34 cellular contexts compared by ENCODE assay signal in genomic region chr9:80117031-80117430, GRCh38.
"Had no signal": no experiment of that assay in that cellular context is flagged by ENCODE, and none has a peak within 500 bp of the region (broad histone marks: within the 10 kb centered on the region; RNA-seq: fewer than 3 reads in every experiment).

No MANE protein-coding gene starts in this region.

- ATAC-seq: activated CD8-positive, alpha-beta T cell treated with anti-CD3 and anti-CD28 coated beads for 36 hours; activated naive CD4-positive, alpha-beta T cell treated with anti-CD3 and anti-CD28 coated beads, Interleukin-2, amount 50 U/mL, for 72 hours; activated T-cell treated with anti-CD3 and anti-CD28 coated beads, Interleukin-2, amount 50 U/mL, for 4 hours; activated T-cell treated with anti-CD3 and anti-CD28 coated beads, Interleukin-2, amount 50 U/mL, for 72 hours; activated T-helper 17 cell treated with anti-CD3 and anti-CD28 coated beads, Interleukin-2, amount 50 U/mL, for 72 hours; body of pancreas had no signal

- H3K36me3 ChIP-seq: adrenal gland, brain microvascular endothelial cell, breast epithelium had no signal

- H3K27me3 ChIP-seq: adrenal gland, body of pancreas, brain microvascular endothelial cell, breast epithelium had no signal

- H3K36me3 Mint-ChIP-seq: activated CD4-positive, alpha-beta memory T cell treated with anti-CD3 and anti-CD28 coated beads for 36 hours; activated naive CD8-positive, alpha-beta T cell treated with anti-CD3 and anti-CD28 coated beads for 36 hours had no signal

- H3K4me1 Mint-ChIP-seq: activated CD4-positive, alpha-beta T cell treated with anti-CD3 and anti-CD28 coated beads, Interleukin-2, amount 10 ng/mL, durations not matched to agents 24 days and 14 days; activated naive CD8-positive, alpha-beta T cell treated with anti-CD3 and anti-CD28 coated beads for 36 hours; activated T-helper 17 cell treated with anti-CD3 and anti-CD28 coated beads, Interleukin-2, amount 50 U/mL, for 72 hours had no signal

- H3K4me1 ChIP-seq: adrenal gland, body of pancreas, breast epithelium had no signal

- DNase-seq: activated B cell treated with CpG ODN at 0.5 μM for 24 hours; activated CD4-positive, alpha-beta memory T cell treated with anti-CD3 and anti-CD28 coated beads for 36 hours; activated CD4-positive, alpha-beta T cell treated with anti-CD3 and anti-CD28 coated beads for 4 hours; activated CD4-positive, alpha-beta T cell treated with anti-CD3 and anti-CD28 coated beads, Interleukin-2, amount 10 ng/mL, durations not matched to agents 24 days and 14 days; activated CD4-positive, alpha-beta T cell treated with anti-CD3 and anti-CD28 coated beads, Interleukin-2, amount 50 U/mL, for 1 hour; activated CD4-positive, alpha-beta T cell treated with anti-CD3 and anti-CD28 coated beads, Interleukin-2, amount 50 U/mL, for 4 hours; activated CD4-positive, CD25-positive, alpha-beta regulatory T cell treated with anti-CD3 and anti-CD28 coated beads, Interleukin-2, amount 50 U/mL, for 72 hours; activated CD8-positive, alpha-beta memory T cell treated with anti-CD3 and anti-CD28 coated beads, Interleukin-2, amount 50 U/mL, for 4 hours; activated CD8-positive, alpha-beta T cell treated with anti-CD3 and anti-CD28 coated beads for 36 hours; activated effector memory CD4-positive, alpha-beta T cell treated with anti-CD3 and anti-CD28 coated beads, Interleukin-2, amount 50 U/mL, for 16 hours; activated gamma-delta T cell treated with Interleukin-2 at 50 U/mL for 16 hours; activated naive CD4-positive, alpha-beta T cell; activated naive CD4-positive, alpha-beta T cell treated with anti-CD3 and anti-CD28 coated beads for 36 hours; activated naive CD4-positive, alpha-beta T cell treated with anti-CD3 and anti-CD28 coated beads, Interleukin-2, amount 50 U/mL, for 16 hours; activated naive CD8-positive, alpha-beta T cell treated with anti-CD3 and anti-CD28 coated beads for 36 hours; activated T-cell treated with anti-CD3 and anti-CD28 coated beads for 4 hours; activated T-cell treated with anti-CD3 and anti-CD28 coated beads, Interleukin-2, amount 50 U/mL, for 1 hour; activated T-cell treated with anti-CD3 and anti-CD28 coated beads, Interleukin-2, amount 50 U/mL, for 4 hours; activated T-cell treated with anti-CD3 and anti-CD28 coated beads, Interleukin-2, amount 50 U/mL, for 72 hours; adrenal gland; amniotic stem cell; aorta; body of pancreas; brain microvascular endothelial cell; central memory CD4-positive, alpha-beta T cell; T-helper 1 cell; T-helper 9 cell had no signal

- H3K9me3 Mint-ChIP-seq: activated CD4-positive, alpha-beta memory T cell treated with anti-CD3 and anti-CD28 coated beads for 36 hours had no signal

- H3K4me3 ChIP-seq: adrenal gland, body of pancreas, breast epithelium had no signal

- H3K27me3 Mint-ChIP-seq: activated B cell treated with CpG ODN at 0.5 μM for 24 hours; activated CD4-positive, alpha-beta T cell treated with anti-CD3 and anti-CD28 coated beads, Interleukin-2, amount 10 ng/mL, durations not matched to agents 24 days and 14 days had no signal

- H3K4me3 Mint-ChIP-seq: activated B cell treated with CpG ODN at 0.5 μM for 24 hours; activated CD4-positive, alpha-beta memory T cell treated with anti-CD3 and anti-CD28 coated beads for 36 hours; activated CD4-positive, alpha-beta T cell treated with anti-CD3 and anti-CD28 coated beads, Interleukin-2, amount 10 ng/mL, durations not matched to agents 24 days and 14 days; activated CD8-positive, alpha-beta T cell treated with anti-CD3 and anti-CD28 coated beads for 36 hours; activated naive CD4-positive, alpha-beta T cell treated with anti-CD3 and anti-CD28 coated beads for 36 hours; activated naive CD8-positive, alpha-beta T cell treated with anti-CD3 and anti-CD28 coated beads for 36 hours; activated T-cell treated with anti-CD3 and anti-CD28 coated beads, Interleukin-2, amount 50 U/mL, for 4 hours; activated T-cell treated with anti-CD3 and anti-CD28 coated beads, Interleukin-2, amount 50 U/mL, for 72 hours; activated T-helper 1 cell treated with anti-CD3 and anti-CD28 coated beads, Interleukin-12 subunit alpha, Interleukin-12 subunit beta, Interleukin-2, Interleukin-4 antibody, amounts not matched to agents 30 ng/mL and 10 ng/mL and 1 ng/mL, durations not matched to agents 14 hours and 24 hours and 36 hours; activated T-helper 17 cell treated with anti-CD3 and anti-CD28 coated beads, Interleukin-2, amount 50 U/mL, for 72 hours; T-helper 1 cell treated with Interleukin-12 subunit alpha and Interleukin-12 subunit beta and Interleukin-4 antibody, amounts not matched to agents 30 μg/mL and 1 μg/mL, for 36 hours; T-helper 2 cell treated with Interferon-gamma antibody and Interleukin-4, amounts not matched to agents 5 μg/mL and 100 μg/mL, for 36 hours had no signal

- H3K27ac ChIP-seq: adrenal gland, body of pancreas, brain microvascular endothelial cell, breast epithelium, VCaP had no signal

- H3K27ac Mint-ChIP-seq: activated B cell treated with CpG ODN at 0.5 μM for 24 hours; activated CD4-positive, alpha-beta memory T cell treated with anti-CD3 and anti-CD28 coated beads for 36 hours; activated CD4-positive, alpha-beta T cell treated with anti-CD3 and anti-CD28 coated beads, Interleukin-2, amount 10 ng/mL, durations not matched to agents 24 days and 14 days; activated CD8-positive, alpha-beta T cell treated with anti-CD3 and anti-CD28 coated beads for 36 hours; activated naive CD4-positive, alpha-beta T cell treated with anti-CD3 and anti-CD28 coated beads for 36 hours; activated naive CD4-positive, alpha-beta T cell treated with anti-CD3 and anti-CD28 coated beads, Interleukin-2, amount 50 U/mL, for 72 hours; activated T-cell treated with anti-CD3 and anti-CD28 coated beads, Interleukin-2, amount 50 U/mL, for 72 hours; activated T-helper 1 cell treated with anti-CD3 and anti-CD28 coated beads, Interleukin-12 subunit alpha, Interleukin-12 subunit beta, Interleukin-2, Interleukin-4 antibody, amounts not matched to agents 30 ng/mL and 10 ng/mL and 1 ng/mL, durations not matched to agents 14 hours and 24 hours and 36 hours; activated T-helper 17 cell treated with anti-CD3 and anti-CD28 coated beads, Interleukin-2, amount 50 U/mL, for 72 hours; T-helper 1 cell treated with Interleukin-12 subunit alpha and Interleukin-12 subunit beta and Interleukin-4 antibody, amounts not matched to agents 30 μg/mL and 1 μg/mL, for 36 hours; T-helper 2 cell treated with Interferon-gamma antibody and Interleukin-4, amounts not matched to agents 5 μg/mL and 100 μg/mL, for 36 hours had no signal

- H3K9me3 ChIP-seq: adrenal gland, body of pancreas, breast epithelium had no signal
